8 cellular contexts compared by ENCODE assay signal in the genomic region with DNA sequence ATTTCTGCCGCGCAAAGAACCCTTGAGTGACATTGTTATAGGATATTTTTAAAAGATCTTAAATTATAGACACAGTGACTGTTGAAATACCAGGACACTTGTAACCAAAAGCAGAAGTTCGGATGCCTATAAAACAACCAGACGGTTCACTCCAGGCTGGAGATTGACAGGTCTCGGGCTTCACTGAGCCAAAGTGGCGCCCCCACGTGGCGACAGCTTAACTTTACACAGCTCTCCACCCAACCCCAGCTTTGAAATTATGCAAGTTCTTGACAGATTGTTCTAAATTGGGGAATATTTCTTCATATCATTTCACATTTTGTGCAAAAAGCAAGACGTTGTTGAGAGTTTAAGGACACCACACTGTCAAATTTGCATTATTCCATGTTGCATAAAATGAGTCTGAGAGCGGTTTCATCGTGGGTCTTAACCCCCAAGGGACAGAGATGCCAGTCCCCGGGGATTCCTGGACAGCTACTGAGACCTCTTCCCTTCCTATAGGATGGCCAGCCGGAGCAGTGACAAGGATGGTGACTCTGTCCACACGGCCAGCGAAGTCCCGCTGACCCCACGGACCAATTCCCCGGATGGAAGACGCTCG. TPM values are rescaled to one million over a fixed set of nuclear protein-coding genes. Genes with fewer than 3 reads are reported as not detected.
A peak's percentile ranks its signal among the peaks of the same experiment; 100 is the strongest.
DNase-seq lines count a peak whose midpoint lies in the region; ATAC-seq, FAIRE-seq and TF ChIP-seq lines count a peak whose summit lies in the region.

No MANE protein-coding gene starts in this region.

- H3K9me3 Mint-ChIP-seq in GM23338 = no peaks in the 10 kb centered on the region

- H3K4me3 ChIP-seq in BE2C (ENCODE audit: low read depth, low read length) (no peak overlapping the region), GM23338 (no peak overlapping the region), bronchial epithelial cell (ENCODE audit: low read depth, low read length) (no peak overlapping the region)

- ATAC-seq in GM23338 = peak; percentile 80

- H3K4me1 Mint-ChIP-seq in GM23338 = peaks cover 15% of the 10 kb centered on the region; the same call in 2 of the 3 replicates

- H3K4me3 Mint-ChIP-seq in GM23338 = no peak overlapping the region

- H3K27me3 ChIP-seq in BE2C (no peaks in the 10 kb centered on the region), GM23338 (ENCODE audit: insufficient read depth) (no peaks in the 10 kb centered on the region), bronchial epithelial cell (ENCODE audit: control insufficient read depth, insufficient read depth, low read length) (no peaks in the 10 kb centered on the region)

- no peaks in the 10 kb centered on the region; the same call in 2 of the 3 replicates for H3K36me3 Mint-ChIP-seq in GM23338 (ENCODE audit: low read depth)

- no peaks in the 10 kb centered on the region for H4K20me1 ChIP-seq in GM23338 (replicated peaks; ENCODE audit: insufficient read depth)

- H3K4me1 ChIP-seq in BE2C = no peaks in the 10 kb centered on the region
- H3K4me1 ChIP-seq in GM23338 (ENCODE audit: insufficient read depth) = peaks cover 6% of the 10 kb centered on the region

- H3K9me3 ChIP-seq in BE2C = no peaks in the 10 kb centered on the region

- TF ChIP-seq CTCF in BE2C (IDR thresholded peaks at IDR 0.05; ENCODE audit: low read depth, low read length) = peak; percentile 55
- peak; percentile 83 to 89 for TF ChIP-seq CTCF in GM23338 (conservative IDR thresholded peaks at IDR 0.05; ENCODE audit: low read depth in 2 of 2)
- peak; percentile 73 for TF ChIP-seq CTCF in bronchial epithelial cell (IDR thresholded peaks at IDR 0.05; ENCODE audit: insufficient read depth, low read length, severe bottlenecking)

- no peaks in the 10 kb centered on the region for H3K36me3 ChIP-seq in BE2C
- H3K36me3 ChIP-seq in GM23338 (ENCODE audit: insufficient read depth) = no peaks in the 10 kb centered on the region
- H3K36me3 ChIP-seq in bronchial epithelial cell (ENCODE audit: control insufficient read depth, insufficient read depth, low read length) = no peaks in the 10 kb centered on the region

- peak; percentile 59 for DNase-seq in BE2C
- DNase-seq in GM23338 (ENCODE audit: low spot score) = peak; percentile 82
- DNase-seq in RKO (ENCODE audit: low spot score) = peak; percentile 47
- DNase-seq in bronchial epithelial cell (ENCODE audit: low read depth) = peak; percentile 37
- DNase-seq in left kidney (ENCODE audit: low read depth, low spot score) = peak; percentile 68
- peak; percentile 75 for DNase-seq in stimulated activated CD8-positive, alpha-beta memory T cell treated with anti-CD3 and anti-CD28 coated beads, Interleukin-4, amount 100 ng/mL, for 48 hours
- no peak for DNase-seq in RCC 7860 (ENCODE audit: low spot score)
- DNase-seq in activated gamma-delta T cell (lab: John Stamatoyannopoulos, UW) = no peak

- no peak overlapping the region for H2AFZ ChIP-seq in GM23338

- H3K9me2 ChIP-seq in GM23338 (ENCODE audit: insufficient read depth) = no peaks in the 10 kb centered on the region

- no peak overlapping the region for H3K27ac ChIP-seq in GM23338 (ENCODE audit: low read depth)

- H3F3A ChIP-seq in GM23338 (replicated peaks; ENCODE audit: low read depth) = no peaks in the 10 kb centered on the region

- H3K27me3 Mint-ChIP-seq in GM23338 (ENCODE audit: insufficient read depth, low read depth, poor library complexity) = no peaks in the 10 kb centered on the region

- FAIRE-seq in bronchial epithelial cell (lab: Jason Lieb, UNC) (no peak), RCC 7860 (lab: Jason Lieb, UNC) (no peak)

- H3K79me2 ChIP-seq in GM23338 (replicated peaks; ENCODE audit: insufficient read depth) = no peaks in the 10 kb centered on the region

- no peak overlapping the region for H3K4me2 ChIP-seq in GM23338

- H3K27ac Mint-ChIP-seq in GM23338 = no peak overlapping the region

TF ChIP-seq in GM23338, 12 proteins besides CTCF, POLR2A, EP300 and RAD21:
- TF ChIP-seq, protein P1, sequence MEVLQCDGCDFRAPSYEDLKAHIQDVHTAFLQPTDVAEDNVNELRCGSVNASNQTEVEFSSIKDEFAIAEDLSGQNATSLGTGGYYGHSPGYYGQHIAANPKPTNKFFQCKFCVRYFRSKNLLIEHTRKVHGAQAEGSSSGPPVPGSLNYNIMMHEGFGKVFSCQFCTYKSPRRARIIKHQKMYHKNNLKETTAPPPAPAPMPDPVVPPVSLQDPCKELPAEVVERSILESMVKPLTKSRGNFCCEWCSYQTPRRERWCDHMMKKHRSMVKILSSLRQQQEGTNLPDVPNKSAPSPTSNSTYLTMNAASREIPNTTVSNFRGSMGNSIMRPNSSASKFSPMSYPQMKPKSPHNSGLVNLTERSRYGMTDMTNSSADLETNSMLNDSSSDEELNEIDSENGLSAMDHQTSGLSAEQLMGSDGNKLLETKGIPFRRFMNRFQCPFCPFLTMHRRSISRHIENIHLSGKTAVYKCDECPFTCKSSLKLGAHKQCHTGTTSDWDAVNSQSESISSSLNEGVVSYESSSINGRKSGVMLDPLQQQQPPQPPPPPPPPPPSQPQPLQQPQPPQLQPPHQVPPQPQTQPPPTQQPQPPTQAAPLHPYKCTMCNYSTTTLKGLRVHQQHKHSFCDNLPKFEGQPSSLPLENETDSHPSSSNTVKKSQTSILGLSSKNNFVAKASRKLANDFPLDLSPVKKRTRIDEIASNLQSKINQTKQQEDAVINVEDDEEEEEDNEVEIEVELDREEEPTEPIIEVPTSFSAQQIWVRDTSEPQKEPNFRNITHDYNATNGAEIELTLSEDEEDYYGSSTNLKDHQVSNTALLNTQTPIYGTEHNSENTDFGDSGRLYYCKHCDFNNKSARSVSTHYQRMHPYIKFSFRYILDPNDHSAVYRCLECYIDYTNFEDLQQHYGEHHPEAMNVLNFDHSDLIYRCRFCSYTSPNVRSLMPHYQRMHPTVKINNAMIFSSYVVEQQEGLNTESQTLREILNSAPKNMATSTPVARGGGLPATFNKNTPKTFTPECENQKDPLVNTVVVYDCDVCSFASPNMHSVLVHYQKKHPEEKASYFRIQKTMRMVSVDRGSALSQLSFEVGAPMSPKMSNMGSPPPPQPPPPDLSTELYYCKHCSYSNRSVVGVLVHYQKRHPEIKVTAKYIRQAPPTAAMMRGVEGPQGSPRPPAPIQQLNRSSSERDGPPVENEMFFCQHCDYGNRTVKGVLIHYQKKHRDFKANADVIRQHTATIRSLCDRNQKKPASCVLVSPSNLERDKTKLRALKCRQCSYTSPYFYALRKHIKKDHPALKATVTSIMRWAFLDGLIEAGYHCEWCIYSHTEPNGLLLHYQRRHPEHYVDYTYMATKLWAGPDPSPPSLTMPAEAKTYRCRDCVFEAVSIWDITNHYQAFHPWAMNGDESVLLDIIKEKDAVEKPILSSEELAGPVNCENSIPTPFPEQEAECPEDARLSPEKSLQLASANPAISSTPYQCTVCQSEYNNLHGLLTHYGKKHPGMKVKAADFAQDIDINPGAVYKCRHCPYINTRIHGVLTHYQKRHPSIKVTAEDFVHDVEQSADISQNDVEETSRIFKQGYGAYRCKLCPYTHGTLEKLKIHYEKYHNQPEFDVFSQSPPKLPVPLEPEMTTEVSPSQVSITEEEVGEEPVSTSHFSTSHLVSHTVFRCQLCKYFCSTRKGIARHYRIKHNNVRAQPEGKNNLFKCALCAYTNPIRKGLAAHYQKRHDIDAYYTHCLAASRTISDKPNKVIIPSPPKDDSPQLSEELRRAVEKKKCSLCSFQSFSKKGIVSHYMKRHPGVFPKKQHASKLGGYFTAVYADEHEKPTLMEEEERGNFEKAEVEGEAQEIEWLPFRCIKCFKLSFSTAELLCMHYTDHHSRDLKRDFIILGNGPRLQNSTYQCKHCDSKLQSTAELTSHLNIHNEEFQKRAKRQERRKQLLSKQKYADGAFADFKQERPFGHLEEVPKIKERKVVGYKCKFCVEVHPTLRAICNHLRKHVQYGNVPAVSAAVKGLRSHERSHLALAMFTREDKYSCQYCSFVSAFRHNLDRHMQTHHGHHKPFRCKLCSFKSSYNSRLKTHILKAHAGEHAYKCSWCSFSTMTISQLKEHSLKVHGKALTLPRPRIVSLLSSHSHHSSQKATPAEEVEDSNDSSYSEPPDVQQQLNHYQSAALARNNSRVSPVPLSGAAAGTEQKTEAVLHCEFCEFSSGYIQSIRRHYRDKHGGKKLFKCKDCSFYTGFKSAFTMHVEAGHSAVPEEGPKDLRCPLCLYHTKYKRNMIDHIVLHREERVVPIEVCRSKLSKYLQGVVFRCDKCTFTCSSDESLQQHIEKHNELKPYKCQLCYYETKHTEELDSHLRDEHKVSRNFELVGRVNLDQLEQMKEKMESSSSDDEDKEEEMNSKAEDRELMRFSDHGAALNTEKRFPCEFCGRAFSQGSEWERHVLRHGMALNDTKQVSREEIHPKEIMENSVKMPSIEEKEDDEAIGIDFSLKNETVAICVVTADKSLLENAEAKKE (CRISPR knock-in tag; IDR thresholded peaks at IDR 0.05) = no peak
- TF ChIP-seq POLR2AphosphoS5 (IDR thresholded peaks at IDR 0.05; ENCODE audit: low read depth) (no peak), CREB1 (CRISPR knock-in tag; IDR thresholded peaks at IDR 0.05; ENCODE audit: low read depth) (no peak), ZNF114 (CRISPR knock-in tag; IDR thresholded peaks at IDR 0.05) (no peak), EZH2phosphoT487 (IDR thresholded peaks at IDR 0.05; ENCODE audit: unreplicated experiment) (no peak), ZNF331 (CRISPR knock-in tag; IDR thresholded peaks at IDR 0.05; ENCODE audit: low read depth) (no peak), NANOG (IDR thresholded peaks at IDR 0.05; ENCODE audit: borderline replicate concordance) (no peak)

RNA-seq across cellular contexts. Expression of a gene that starts 11.9 kb away (rescaled TPM):
- polyA plus RNA-seq in BE2C (2012; ENCODE audit: insufficient read depth, insufficient read length, low read depth) = 1.5 TPM
- 6.9 and 9.5 TPM in 2 replicates for total RNA-seq in GM23338 (2014; rRNA removed; shearing (Covaris generic))
- 5.3 and 6.1 TPM in 2 replicates for polyA plus RNA-seq in GM23338 (2016; fragmentation: Nextera tagmentation; extraction: Ambion mirVana)
- 1.1 and 1.3 TPM in 2 replicates for total RNA-seq in bronchial epithelial cell

Comparison
In these comparisons a context has a peak if more than half of its experiments do, and no peak if none do; other contexts are left out.
1. DNase-seq: peak in BE2C (single experiment), GM23338 (single experiment), RKO (single experiment), bronchial epithelial cell (single experiment), left kidney (single experiment) and stimulated activated CD8-positive, alpha-beta memory T cell treated with anti-CD3 and anti-CD28 coated beads, Interleukin-4, amount 100 ng/mL, for 48 hours (single experiment); none in RCC 7860 (single experiment) and activated gamma-delta T cell (single experiment).
2. Peak in every context shown above with its lines, with median percentiles within 50 percentile points of each other: CTCF ChIP-seq.